9 cellular contexts compared by ENCODE assay signal in the genomic region with DNA sequence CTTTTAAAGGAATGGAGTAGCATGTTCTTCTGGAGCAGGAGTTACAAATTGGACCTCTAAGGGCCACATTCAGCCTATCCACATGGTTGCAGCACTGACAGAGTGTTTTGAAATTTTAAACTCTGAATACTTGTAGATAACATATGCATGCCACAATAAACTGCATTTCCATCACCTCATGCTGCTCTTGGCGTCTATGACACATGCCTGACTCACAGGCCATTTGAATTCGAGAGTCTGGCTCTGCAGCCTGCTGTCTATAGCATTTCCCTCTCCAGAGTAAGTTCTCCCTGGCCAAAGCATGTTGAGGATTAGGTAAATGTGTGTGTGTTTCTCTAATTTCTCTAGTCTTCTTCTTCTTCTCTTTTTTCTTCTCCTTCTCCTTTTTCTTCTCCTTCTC. TPM values are rescaled to one million over a fixed set of nuclear protein-coding genes. Genes with fewer than 3 reads are reported as not detected.
DNase-seq lines count a peak whose midpoint lies in the region; ATAC-seq and TF ChIP-seq lines count a peak whose summit lies in the region.
"Had no signal": no experiment of that assay in that cellular context is flagged by ENCODE, and none has a peak within 500 bp of the region (broad histone marks: within the 10 kb centered on the region; RNA-seq: fewer than 3 reads in every experiment).

No MANE protein-coding gene starts in this region.

- no peak overlapping the region for H3K27ac Mint-ChIP-seq in CD14-positive monocyte
- H3K27ac Mint-ChIP-seq: IgD-negative memory B cell had no signal

- no peaks in the 10 kb centered on the region for H3K27me3 ChIP-seq in OCI-LY3 (ENCODE audit: low read depth, low read length)
- H3K27me3 ChIP-seq in adrenal gland: no peaks in the 10 kb centered on the region

- intact Hi-C loops in mucosa of descending colon (cut with DNase I, micrococcal nuclease) (no loop called here), adrenal gland (cut with DNase I) (no loop called here), CD14-positive monocyte (cut with micrococcal nuclease) (no loop called here)

- no peak for TF ChIP-seq POLR2A in adrenal gland (IDR thresholded peaks at IDR 0.05)

- H3K36me3 ChIP-seq in OCI-LY3 (replicated peaks; ENCODE audit: low read depth, low read length) (no peaks in the 10 kb centered on the region), mucosa of descending colon (ENCODE audit: low read depth) (no peaks in the 10 kb centered on the region), adrenal gland (replicated peaks in 1 of 2) (no peaks in the 10 kb centered on the region)

- H3K9me3 ChIP-seq in OCI-LY3 (ENCODE audit: insufficient read depth, low read length) (no peaks in the 10 kb centered on the region), mucosa of descending colon (no peaks in the 10 kb centered on the region), adrenal gland (replicated peaks in 1 of 3) (no peaks in the 10 kb centered on the region)

- TF ChIP-seq CTCF in OCI-LY3 (IDR thresholded peaks at IDR 0.05; ENCODE audit: low read depth, low read length) (no peak), mucosa of descending colon (IDR thresholded peaks at IDR 0.05) (no peak), adrenal gland (IDR thresholded peaks at IDR 0.05) (no peak), CD14-positive monocyte (IDR thresholded peaks at IDR 0.05) (no peak)

- H3K4me1 ChIP-seq in OCI-LY3 (ENCODE audit: low read length) (peaks cover 90% of the 10 kb centered on the region), mucosa of descending colon (ENCODE audit: low read depth) (no peaks in the 10 kb centered on the region), adrenal gland (replicated peaks in 1 of 2) (no peaks in the 10 kb centered on the region)

- H3K27ac ChIP-seq in OCI-LY3 (ENCODE audit: low read length) (peak overlapping the region; percentile 98), adrenal gland (no peak overlapping the region)

- peak; percentile 68 for DNase-seq in GM04504 (ENCODE audit: low read depth)
- peak; percentile 83 for DNase-seq in fibroblast of gingiva (ENCODE audit: low read depth)
- DNase-seq in skeletal muscle cell (ENCODE audit: low read depth): peak; percentile 93
- DNase-seq in mucosa of descending colon: no peak
- no peak for DNase-seq in adrenal gland
- no peak for DNase-seq in CD14-positive monocyte (ENCODE audit: low spot score)

- ATAC-seq in HG02678 (IDR thresholded peaks at IDR 0.05; ENCODE audit: unreplicated experiment): no peak
- ATAC-seq in mucosa of descending colon: no peak

- no peaks in the 10 kb centered on the region for H4K20me1 ChIP-seq in OCI-LY3 (ENCODE audit: insufficient read depth, low read length)

- H3K79me2 ChIP-seq in OCI-LY3 (ENCODE audit: low read length): 0 out of 2 replicates have a peak, but pooled peaks cover 4% of the 10 kb centered on the region

- no peak overlapping the region for H3K4me3 Mint-ChIP-seq in CD14-positive monocyte
- H3K4me3 Mint-ChIP-seq: IgD-negative memory B cell had no signal

- H3K4me3 ChIP-seq in OCI-LY3 (ENCODE audit: low read length): no peak overlapping the region
- no peak overlapping the region for H3K4me3 ChIP-seq in skeletal muscle cell (ENCODE audit: low read depth, low read length)
- no peak overlapping the region for H3K4me3 ChIP-seq in mucosa of descending colon
- H3K4me3 ChIP-seq in adrenal gland: no peak overlapping the region

- peaks cover 0 to 2% (median 1%) of the 10 kb centered on the region in 3 donors for H3K27me3 Mint-ChIP-seq in CD14-positive monocyte (ENCODE audit: low read depth in 3 of 3)

- H2AFZ ChIP-seq in OCI-LY3 (ENCODE audit: low read depth, low read length): no peak overlapping the region

- peaks cover 0 to 13% (median 7%) of the 10 kb centered on the region in 7 donors for H3K9me3 Mint-ChIP-seq in CD14-positive monocyte

- H3K4me2 ChIP-seq in OCI-LY3 (ENCODE audit: low read length): peak overlapping the region; percentile 81

- H3K36me3 Mint-ChIP-seq in CD14-positive monocyte: no peaks in the 10 kb centered on the region

- H3K4me1 Mint-ChIP-seq in CD14-positive monocyte: no peaks in the 10 kb centered on the region

- H3K9ac ChIP-seq in OCI-LY3 (ENCODE audit: low read length): peak overlapping the region; percentile 88; the same call in 1 of the 2 replicates

- 24 to 35% (median 27%) methylated on average over 2 of the region's 2 CpGs for WGBS in adrenal gland, 4 donors

RNA-seq across cellular contexts. Expression of a gene that starts 28.7 kb away (rescaled TPM):
- total RNA-seq in mucosa of descending colon: 100 to 1,000 TPM in 1 of 3 donors, 1 to 10 TPM in 2; 2.8 to 136 (median 9.4) TPM
- 1 to 10 TPM in 5 of 8 donors, under 1 TPM in 3; 0.18 to 4.3 (median 1.5) TPM for total RNA-seq in adrenal gland
- under 1 TPM; 0.57 to 0.97 (median 0.77) TPM for polyA plus RNA-seq in adrenal gland
- polyA plus RNA-seq in CD14-positive monocyte: not detected
- polyA plus RNA-seq: IgD-negative memory B cell had no signal

Comparison
In these comparisons a context has a peak if more than half of its experiments do, and no peak if none do; other contexts are left out.
1. DNase-seq: peak in GM04504 (single experiment), fibroblast of gingiva (single experiment) and skeletal muscle cell (single experiment); none in mucosa of descending colon (0 of 3), adrenal gland (0 of 7) and CD14-positive monocyte (single experiment).